14 cellular contexts compared by ENCODE assay signal in genomic region chr7:150931199-150931869, GRCh38. TPM values are rescaled to one million over a fixed set of nuclear protein-coding genes. Genes with fewer than 3 reads are reported as not detected.
DNase-seq lines count a peak whose midpoint lies in the region; ATAC-seq and FAIRE-seq lines count a peak whose summit lies in the region.
"Had no signal": no experiment of that assay in that cellular context is flagged by ENCODE, and none has a peak within 500 bp of the region (broad histone marks: within the 10 kb centered on the region; RNA-seq: fewer than 3 reads in every experiment).

No MANE protein-coding gene starts in this region.

- peak; percentile 83 for ATAC-seq in activated CD8-positive, alpha-beta T cell treated with anti-CD3 and anti-CD28 coated beads, Interleukin-2, amount 10 ng/mL, durations not matched to agents 7 days and 5 days
- no peak for ATAC-seq in GM18502 (IDR thresholded peaks at IDR 0.05; ENCODE audit: poor library complexity, unreplicated experiment)
- ATAC-seq: natural killer cell treated with Interleukin-12 subunit alpha and Interleukin-12 subunit beta and Interleukin-15 and Interleukin-18, amount 100 ng/mL, for 72 hours had no signal

- POLR2A ChIA-PET in activated CD8-positive, alpha-beta T cell treated with anti-CD3 and anti-CD28 coated beads, Interleukin-2, amount 10 ng/mL, durations not matched to agents 7 days and 5 days (lab: Charles Lee), result interaction anchor here (0.6 to 0.7 kb wide), 2 partner anchors 53 to 88 kb away, joined by 3 read pairs; no protein-coding TSS in a partner anchor

- no peak overlapping the region for H3K4me3 Mint-ChIP-seq in activated CD8-positive, alpha-beta T cell treated with anti-CD3 and anti-CD28 coated beads, Interleukin-2, amount 10 ng/mL, durations not matched to agents 7 days and 5 days
- H3K4me3 Mint-ChIP-seq: natural killer cell treated with Interleukin-12 subunit alpha and Interleukin-12 subunit beta and Interleukin-15 and Interleukin-18, amount 100 ng/mL, for 72 hours; T-cell had no signal

- H3K27me3 Mint-ChIP-seq in activated CD8-positive, alpha-beta T cell treated with anti-CD3 and anti-CD28 coated beads, Interleukin-2, amount 10 ng/mL, durations not matched to agents 7 days and 5 days (ENCODE audit: low read depth), result peaks cover 28% of the 10 kb centered on the region

- peak; percentile 10 for DNase-seq in NCI-H2196 (lab: John Stamatoyannopoulos, UW; ENCODE audit: unreplicated experiment)
- DNase-seq in NCI-H2196 treated with DMSO at 0.1 percent for 48 hours (lab: John Stamatoyannopoulos, UW; ENCODE audit: unreplicated experiment), result no peak
- DNase-seq in NCI-H1694 (lab: John Stamatoyannopoulos, UW), result peak; percentile 24
- peak; percentile 61 for DNase-seq in activated CD8-positive, alpha-beta T cell treated with anti-CD3 and anti-CD28 coated beads, Interleukin-2, amount 10 ng/mL, durations not matched to agents 7 days and 5 days
- peak; percentile 27 for DNase-seq in small intestine
- DNase-seq in A172 (ENCODE audit: low spot score), result no peak
- no peak for DNase-seq in medulla oblongata (ENCODE audit: extremely low spot score)
- DNase-seq: ACHN, activated T-cell treated with anti-CD3 and anti-CD28 coated beads for 4 hours, GOT3 had no signal

- CTCF ChIA-PET in activated CD8-positive, alpha-beta T cell treated with anti-CD3 and anti-CD28 coated beads, Interleukin-2, amount 10 ng/mL, durations not matched to agents 7 days and 5 days (lab: Charles Lee), result interaction anchor here (0.8 to 2.9 kb wide), 5 partner anchors 11 to 54 kb away, joined by 3 to 12 read pairs (median 3); no protein-coding TSS in a partner anchor

- no peaks in the 10 kb centered on the region for H3K36me3 ChIP-seq in small intestine (ENCODE audit: control insufficient read depth in 2 of 2, insufficient read depth in 2 of 2, low read length in 2 of 2)

- H3K4me1 ChIP-seq in small intestine (ENCODE audit: control insufficient read depth in 2 of 2, insufficient read depth in 1 of 2, low read depth in 1 of 2, low read length in 1 of 2), result no peaks in the 10 kb centered on the region

- H3K9me3 Mint-ChIP-seq in activated CD8-positive, alpha-beta T cell treated with anti-CD3 and anti-CD28 coated beads, Interleukin-2, amount 10 ng/mL, durations not matched to agents 7 days and 5 days (ENCODE audit: insufficient read depth), result no peaks in the 10 kb centered on the region
- H3K9me3 Mint-ChIP-seq: natural killer cell treated with Interleukin-12 subunit alpha and Interleukin-12 subunit beta and Interleukin-15 and Interleukin-18, amount 100 ng/mL, for 72 hours; T-cell had no signal

- no peak overlapping the region for H3K27ac Mint-ChIP-seq in activated CD8-positive, alpha-beta T cell treated with anti-CD3 and anti-CD28 coated beads, Interleukin-2, amount 10 ng/mL, durations not matched to agents 7 days and 5 days
- H3K27ac Mint-ChIP-seq: natural killer cell treated with Interleukin-12 subunit alpha and Interleukin-12 subunit beta and Interleukin-15 and Interleukin-18, amount 100 ng/mL, for 72 hours; T-cell had no signal

- WGBS in small intestine, 3 donors, result 45 to 53% (median 47%) methylated on average over 7 of the region's 7 CpGs

- peaks cover 9% of the 10 kb centered on the region for H3K4me1 Mint-ChIP-seq in activated CD8-positive, alpha-beta T cell treated with anti-CD3 and anti-CD28 coated beads, Interleukin-2, amount 10 ng/mL, durations not matched to agents 7 days and 5 days (ENCODE audit: low read depth)

- H3K27ac ChIP-seq in small intestine (ENCODE audit: low read depth in 1 of 2, low read length in 1 of 2), result no peak overlapping the region

- FAIRE-seq in small intestine (lab: Jason Lieb, UNC), result no peak
- FAIRE-seq: G401.6 had no signal

- no peak overlapping the region for H3K4me3 ChIP-seq in small intestine (ENCODE audit: low read depth in 1 of 2, low read length in 2 of 2)

- no peaks in the 10 kb centered on the region for H3K36me3 Mint-ChIP-seq in activated CD8-positive, alpha-beta T cell treated with anti-CD3 and anti-CD28 coated beads, Interleukin-2, amount 10 ng/mL, durations not matched to agents 7 days and 5 days (ENCODE audit: low read depth)
- H3K36me3 Mint-ChIP-seq: natural killer cell treated with Interleukin-12 subunit alpha and Interleukin-12 subunit beta and Interleukin-15 and Interleukin-18, amount 100 ng/mL, for 72 hours; T-cell had no signal

- no peaks in the 10 kb centered on the region for H3K27me3 ChIP-seq in small intestine (ENCODE audit: control insufficient read depth in 2 of 2, insufficient read depth in 2 of 2, low read length in 2 of 2)

- no peaks in the 10 kb centered on the region for H3K9me3 ChIP-seq in small intestine (ENCODE audit: control insufficient read depth, low read depth)

RNA-seq across cellular contexts. Expression of gene KCNH2, which starts 46.8 kb away (rescaled TPM):
- total RNA-seq in activated CD8-positive, alpha-beta T cell treated with anti-CD3 and anti-CD28 coated beads, Interleukin-2, amount 10 ng/mL, durations not matched to agents 7 days and 5 days, result not detected
- 1 to 10 TPM in 2 of 3 donors, not detected in 1; 2.4 to 5.7 TPM for polyA plus RNA-seq in small intestine
- total RNA-seq in A172 (2014; rRNA removed; shearing (Covaris generic)), result 1.7 and 3.5 TPM in 2 replicates

RNA-seq across cellular contexts. Expression of gene NOS3, which starts 59.5 kb away (rescaled TPM):
- total RNA-seq in activated CD8-positive, alpha-beta T cell treated with anti-CD3 and anti-CD28 coated beads, Interleukin-2, amount 10 ng/mL, durations not matched to agents 7 days and 5 days, result 10 to 100 TPM; 12.2 to 13.8 TPM
- 10 to 100 TPM in 1 of 3 donors, under 1 TPM in 2; 0.45 to 14.7 (median 0.54) TPM for polyA plus RNA-seq in small intestine
- total RNA-seq in A172 (2014; rRNA removed; shearing (Covaris generic)), result 0.74 and 2.5 TPM in 2 replicates

Comparison
In these comparisons a context has a peak if more than half of its experiments do, and no peak if none do; other contexts are left out.
1. DNase-seq: peak in NCI-H2196 (single experiment), NCI-H1694 (single experiment), activated CD8-positive, alpha-beta T cell treated with anti-CD3 and anti-CD28 coated beads, Interleukin-2, amount 10 ng/mL, durations not matched to agents 7 days and 5 days (single experiment) and small intestine (single experiment); none in NCI-H2196 treated with DMSO at 0.1 percent for 48 hours (single experiment), A172 (single experiment) and medulla oblongata (single experiment).